Comparison of ENCODE assay signal across 1 cellular context in the genomic region with DNA sequence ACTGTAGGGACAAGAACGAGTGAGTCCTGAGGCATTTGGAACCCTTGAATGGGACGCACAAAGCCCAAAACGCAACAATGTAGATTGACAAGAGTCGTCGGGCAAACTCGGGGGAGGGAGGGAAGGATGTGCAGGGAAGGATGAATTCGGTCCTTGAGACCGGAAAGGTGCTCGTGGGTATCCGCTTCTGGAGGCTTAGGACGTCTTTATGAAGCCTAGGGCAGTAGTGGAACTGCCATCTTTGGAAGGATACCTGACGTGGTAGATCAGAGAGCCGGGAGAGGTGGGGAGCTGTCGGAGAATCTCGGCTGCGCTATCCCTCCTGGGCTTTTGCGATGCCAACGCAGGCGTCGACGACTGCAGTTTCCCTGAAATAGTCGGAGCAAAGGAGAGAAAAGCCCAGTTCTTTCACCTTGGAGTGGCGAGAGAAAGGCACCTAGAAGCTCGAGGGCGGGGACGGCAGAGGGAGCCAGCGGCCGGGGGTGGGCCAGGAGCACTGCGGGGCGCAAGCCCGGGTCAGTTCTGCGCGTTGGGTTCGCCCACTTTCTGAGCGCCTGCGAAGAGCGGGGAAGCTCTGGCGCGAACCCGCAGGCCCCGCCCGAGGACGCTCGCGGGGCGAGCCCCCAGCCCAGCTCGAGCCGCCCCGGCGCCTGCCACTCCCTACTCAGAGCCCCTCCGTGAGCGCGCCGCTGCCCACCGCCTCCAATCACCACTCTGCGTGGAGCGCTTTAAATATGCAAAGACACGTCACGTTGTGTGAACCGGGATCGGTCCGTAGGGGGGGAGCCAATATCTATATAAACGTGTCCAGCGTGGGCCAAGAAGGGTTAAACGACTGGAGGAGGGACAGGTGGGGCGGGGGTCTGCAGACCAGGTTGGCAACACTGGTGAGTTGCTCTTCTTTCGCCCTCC.
TF ChIP-seq lines count a peak whose summit lies in the region.

Gene CYP26C1 (plus strand): TSS at position 824 of the 912 bp plus-strand sequence. CDS start 466 bp downstream, outside the sequence.

TF ChIP-seq in neural cell, 6 proteins besides CTCF, POLR2A, EP300 and RAD21:
- TF ChIP-seq MXI1 (conservative IDR thresholded peaks at IDR 0.05; ENCODE audit: poor library complexity, severe bottlenecking) (no peak), EZH2 (IDR thresholded peaks at IDR 0.05; ENCODE audit: borderline replicate concordance, insufficient read depth, low read length, poor library complexity, severe bottlenecking) (peak; percentile 2)
